10 cellular contexts compared by ENCODE assay signal in the genomic region with DNA sequence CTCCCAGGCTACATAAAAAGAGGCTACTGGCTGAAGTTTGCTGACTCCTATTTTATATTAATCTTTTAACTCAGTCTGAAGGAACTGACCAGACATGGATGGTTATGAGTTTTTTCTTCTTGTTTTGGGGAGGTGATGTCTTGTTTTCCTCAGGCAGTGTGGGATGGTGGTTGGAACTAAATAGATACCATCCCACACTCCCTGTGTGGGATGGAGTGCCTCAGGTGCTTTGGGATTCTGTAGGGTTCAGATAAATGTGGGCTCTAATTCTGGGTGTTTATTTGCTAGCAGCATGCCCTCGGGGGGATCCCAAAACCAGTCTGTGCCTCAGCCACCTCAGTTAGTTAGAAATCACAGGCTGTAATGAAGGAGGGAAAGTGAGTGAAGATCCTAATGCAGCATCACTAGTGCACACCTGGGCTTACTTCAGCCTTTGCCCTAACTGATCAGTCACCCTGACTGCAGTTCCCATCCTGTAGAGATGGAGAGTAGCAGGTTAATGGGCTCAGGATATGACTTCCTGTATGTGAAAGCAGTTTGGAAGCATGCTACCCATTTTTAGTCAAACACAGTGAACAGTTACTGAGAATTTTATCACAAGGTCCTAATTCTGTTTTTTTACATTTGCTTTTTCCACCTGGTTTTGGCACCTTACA.
DNase-seq lines count a peak whose midpoint lies in the region; ATAC-seq and TF ChIP-seq lines count a peak whose summit lies in the region.
"Had no signal": no experiment of that assay in that cellular context is flagged by ENCODE, and none has a peak within 500 bp of the region (broad histone marks: within the 10 kb centered on the region; RNA-seq: fewer than 3 reads in every experiment).

No MANE protein-coding gene starts in this region.

- H2AFZ ChIP-seq in mesenchymal stem cell (ENCODE audit: low read depth, low read length) = no peak overlapping the region

- H2BK5ac ChIP-seq in mesenchymal stem cell (ENCODE audit: low read depth, low read length, poor library complexity, severe bottlenecking) = no peak overlapping the region

- no peaks in the 10 kb centered on the region for H3K27me3 ChIP-seq in mesenchymal stem cell (ENCODE audit: control insufficient read depth in 1 of 2, insufficient read depth in 1 of 2, low read length in 2 of 2)

- H3K4me2 ChIP-seq in mesenchymal stem cell (ENCODE audit: low read length, poor library complexity, severe bottlenecking) = no peak overlapping the region

- peak overlapping the region; percentile 16; the same call in 1 of the 2 replicates for H3K4me3 ChIP-seq in GM08714 (ENCODE audit: low read length)
- no peak overlapping the region for H3K4me3 ChIP-seq in mesenchymal stem cell (ENCODE audit: insufficient read depth in 1 of 2, low read depth in 1 of 2, low read length in 2 of 2)

- no peaks in the 10 kb centered on the region for H3K27me3 Mint-ChIP-seq in activated CD8-positive, alpha-beta T cell treated with anti-CD3 and anti-CD28 coated beads for 36 hours

- DNase-seq in activated CD8-positive, alpha-beta T cell treated with anti-CD3 and anti-CD28 coated beads for 36 hours = no peak
- DNase-seq in mesenchymal stem cell (no peak), NCI-H1105 treated with DMSO at 0.1 percent for 48 hours (lab: John Stamatoyannopoulos, UW) (no peak), midbrain (lab: John Stamatoyannopoulos, UW) (no peak), NCI-H1417 treated with DMSO at 0.1 percent for 48 hours (lab: John Stamatoyannopoulos, UW) (no peak)
- DNase-seq: effector CD4-positive, alpha-beta T cell; NCI-H226 had no signal

- peak; percentile 34 for ATAC-seq in GM21723 (IDR thresholded peaks at IDR 0.05; ENCODE audit: unreplicated experiment)
- peak; percentile 5 for ATAC-seq in activated CD8-positive, alpha-beta T cell treated with anti-CD3 and anti-CD28 coated beads for 36 hours
- ATAC-seq in GM21515 (IDR thresholded peaks at IDR 0.05; ENCODE audit: unreplicated experiment) = no peak

- WGBS in mesenchymal stem cell = 100% methylated on average over 1 of the region's 1 CpG

- intact Hi-C loops in activated CD8-positive, alpha-beta T cell treated with anti-CD3 and anti-CD28 coated beads for 36 hours (cut with micrococcal nuclease) = no loop called here

- peak overlapping the region; percentile 36 for H3K4me3 Mint-ChIP-seq in activated CD8-positive, alpha-beta T cell treated with anti-CD3 and anti-CD28 coated beads for 36 hours

- H2BK120ac ChIP-seq in mesenchymal stem cell (ENCODE audit: low read depth, low read length) = no peak overlapping the region

- no peak for TF ChIP-seq CTCF in activated CD8-positive, alpha-beta T cell treated with anti-CD3 and anti-CD28 coated beads for 36 hours (IDR thresholded peaks at IDR 0.05)

- H3K4me1 Mint-ChIP-seq in activated CD8-positive, alpha-beta T cell treated with anti-CD3 and anti-CD28 coated beads for 36 hours (ENCODE audit: low read depth) = peaks cover 90% of the 10 kb centered on the region

- no peaks in the 10 kb centered on the region for H3K9me3 ChIP-seq in mesenchymal stem cell (ENCODE audit: control insufficient read depth, low read length)

- no peaks in the 10 kb centered on the region for H3K79me1 ChIP-seq in mesenchymal stem cell (replicated peaks; ENCODE audit: low read length, poor library complexity, severe bottlenecking)

- peak overlapping the region; percentile 94 for H3K27ac Mint-ChIP-seq in activated CD8-positive, alpha-beta T cell treated with anti-CD3 and anti-CD28 coated beads for 36 hours

- no peak overlapping the region for H3K14ac ChIP-seq in mesenchymal stem cell (ENCODE audit: low read length in 2 of 2)

- H3K23ac ChIP-seq in mesenchymal stem cell (ENCODE audit: low read length in 2 of 2) = no peak overlapping the region

- no peak overlapping the region for H2BK15ac ChIP-seq in mesenchymal stem cell (ENCODE audit: low read depth, poor library complexity, severe bottlenecking)

- CTCF ChIA-PET in activated CD8-positive, alpha-beta T cell treated with anti-CD3 and anti-CD28 coated beads for 36 hours (lab: Charles Lee) = interaction anchor here (0.6 to 2.0 kb wide), 2 partner anchors 9 to 65 kb away, joined by 3 to 9 read pairs; no protein-coding TSS in a partner anchor

- no peak overlapping the region for H4K91ac ChIP-seq in mesenchymal stem cell (ENCODE audit: low read length)

- peak overlapping the region; percentile 91 for H4K8ac ChIP-seq in mesenchymal stem cell (ENCODE audit: low read length)

- H3K18ac ChIP-seq in mesenchymal stem cell (ENCODE audit: low read depth in 1 of 2, low read length in 2 of 2) = no peak overlapping the region

- no peak overlapping the region for H2AK5ac ChIP-seq in mesenchymal stem cell (ENCODE audit: low read length, severe bottlenecking)

- no peak overlapping the region for H3K4ac ChIP-seq in mesenchymal stem cell (ENCODE audit: low read depth in 1 of 2, low read length in 2 of 2)

- H3K27ac ChIP-seq in mesenchymal stem cell (ENCODE audit: low read length, poor library complexity, severe bottlenecking) = no peak overlapping the region

- peaks cover 3% of the 10 kb centered on the region for H3K36me3 Mint-ChIP-seq in activated CD8-positive, alpha-beta T cell treated with anti-CD3 and anti-CD28 coated beads for 36 hours (ENCODE audit: low read depth)

- H3K9ac ChIP-seq in mesenchymal stem cell (ENCODE audit: low read length) = no peak overlapping the region

- POLR2A ChIA-PET in activated CD8-positive, alpha-beta T cell treated with anti-CD3 and anti-CD28 coated beads for 36 hours (lab: Charles Lee) = interaction anchor here (0.6 to 4.8 kb wide), 6 partner anchors 8 to 29 kb away, joined by 3 to 43 read pairs (median 6); no protein-coding TSS in a partner anchor

- no peaks in the 10 kb centered on the region for H3K9me3 Mint-ChIP-seq in activated CD8-positive, alpha-beta T cell treated with anti-CD3 and anti-CD28 coated beads for 36 hours

- H3K36me3 ChIP-seq in mesenchymal stem cell (ENCODE audit: control insufficient read depth in 1 of 2, insufficient read depth in 2 of 2, low read depth in 1 of 2, low read length in 2 of 2) = peaks cover 6 to 17% of the 10 kb centered on the region in 2 experiments

- peaks cover 18% of the 10 kb centered on the region for H3K4me1 ChIP-seq in mesenchymal stem cell (ENCODE audit: control insufficient read depth, insufficient read depth, low read depth, low read length)

- H2BK12ac ChIP-seq in mesenchymal stem cell (ENCODE audit: low read length in 2 of 2) = peak overlapping the region in 1 of 2 experiments; percentile 0
